14 cellular contexts compared by ENCODE assay signal in genomic region chr7:7816816-7817536, GRCh38.
DNase-seq lines count a peak whose midpoint lies in the region; ATAC-seq lines count a peak whose summit lies in the region.
"Had no signal": no experiment of that assay in that cellular context is flagged by ENCODE, and none has a peak within 500 bp of the region (broad histone marks: within the 10 kb centered on the region; RNA-seq: fewer than 3 reads in every experiment).

No MANE protein-coding gene starts in this region.

- no peak overlapping the region for H3K27ac Mint-ChIP-seq in activated naive CD4-positive, alpha-beta T cell treated with anti-CD3 and anti-CD28 coated beads for 36 hours
- H3K27ac Mint-ChIP-seq in activated naive CD4-positive, alpha-beta T cell treated with anti-CD3 and anti-CD28 coated beads, Interleukin-2, amount 10 ng/mL, durations not matched to agents 7 days and 5 days, result no peak overlapping the region
- H3K27ac Mint-ChIP-seq in activated naive CD8-positive, alpha-beta T cell treated with anti-CD3 and anti-CD28 coated beads for 36 hours, result no peak overlapping the region
- H3K27ac Mint-ChIP-seq: endodermal cell had no signal

- peaks cover 32% of the 10 kb centered on the region for H3K4me1 Mint-ChIP-seq in activated naive CD4-positive, alpha-beta T cell treated with anti-CD3 and anti-CD28 coated beads for 36 hours (ENCODE audit: low read depth)
- peaks cover 36% of the 10 kb centered on the region for H3K4me1 Mint-ChIP-seq in activated naive CD4-positive, alpha-beta T cell treated with anti-CD3 and anti-CD28 coated beads, Interleukin-2, amount 10 ng/mL, durations not matched to agents 7 days and 5 days
- peaks cover 22% of the 10 kb centered on the region for H3K4me1 Mint-ChIP-seq in activated naive CD8-positive, alpha-beta T cell treated with anti-CD3 and anti-CD28 coated beads for 36 hours

- H3K9me3 Mint-ChIP-seq in activated naive CD4-positive, alpha-beta T cell treated with anti-CD3 and anti-CD28 coated beads for 36 hours, result peaks cover 6% of the 10 kb centered on the region
- H3K9me3 Mint-ChIP-seq in activated naive CD4-positive, alpha-beta T cell treated with anti-CD3 and anti-CD28 coated beads, Interleukin-2, amount 10 ng/mL, durations not matched to agents 7 days and 5 days, result peaks cover 10% of the 10 kb centered on the region
- peaks cover 3% of the 10 kb centered on the region for H3K9me3 Mint-ChIP-seq in activated naive CD8-positive, alpha-beta T cell treated with anti-CD3 and anti-CD28 coated beads for 36 hours
- H3K9me3 Mint-ChIP-seq: endodermal cell had no signal

- CTCF ChIA-PET in activated naive CD4-positive, alpha-beta T cell treated with anti-CD3 and anti-CD28 coated beads for 36 hours (lab: Charles Lee), result no interaction called here
- CTCF ChIA-PET in activated naive CD4-positive, alpha-beta T cell treated with anti-CD3 and anti-CD28 coated beads, Interleukin-2, amount 10 ng/mL, durations not matched to agents 7 days and 5 days (lab: Charles Lee), result no interaction called here

- H3K27me3 Mint-ChIP-seq in activated naive CD4-positive, alpha-beta T cell treated with anti-CD3 and anti-CD28 coated beads for 36 hours (ENCODE audit: low read depth), result no peaks in the 10 kb centered on the region
- H3K27me3 Mint-ChIP-seq in activated naive CD4-positive, alpha-beta T cell treated with anti-CD3 and anti-CD28 coated beads, Interleukin-2, amount 10 ng/mL, durations not matched to agents 7 days and 5 days, result no peaks in the 10 kb centered on the region
- H3K27me3 Mint-ChIP-seq in activated naive CD8-positive, alpha-beta T cell treated with anti-CD3 and anti-CD28 coated beads for 36 hours, result no peaks in the 10 kb centered on the region

- no peak overlapping the region for H3K4me3 Mint-ChIP-seq in activated naive CD4-positive, alpha-beta T cell treated with anti-CD3 and anti-CD28 coated beads for 36 hours
- no peak overlapping the region for H3K4me3 Mint-ChIP-seq in activated naive CD4-positive, alpha-beta T cell treated with anti-CD3 and anti-CD28 coated beads, Interleukin-2, amount 10 ng/mL, durations not matched to agents 7 days and 5 days
- H3K4me3 Mint-ChIP-seq in activated naive CD8-positive, alpha-beta T cell treated with anti-CD3 and anti-CD28 coated beads for 36 hours, result no peak overlapping the region
- H3K4me3 Mint-ChIP-seq: endodermal cell had no signal

- peak; percentile 41 for DNase-seq in activated naive CD4-positive, alpha-beta T cell treated with anti-CD3 and anti-CD28 coated beads for 36 hours
- no peak for DNase-seq in activated naive CD4-positive, alpha-beta T cell treated with anti-CD3 and anti-CD28 coated beads, Interleukin-2, amount 10 ng/mL, durations not matched to agents 7 days and 5 days
- DNase-seq in activated naive CD8-positive, alpha-beta T cell treated with anti-CD3 and anti-CD28 coated beads for 36 hours, result peak; percentile 8
- DNase-seq in stimulated activated naive CD8-positive, alpha-beta T cell treated with anti-CD3 and anti-CD28 coated beads, Interleukin-15, Interleukin-2, amounts not matched to agents 100 U/mL and 50 U/mL, for 24 hours, result no peak
- DNase-seq in NK-92 treated with Interleukin-12 subunit alpha and Interleukin-12 subunit beta, amount 100 ng/mL, for 24 hours (lab: John Stamatoyannopoulos, UW), result no peak
- no peak for DNase-seq in AML-193 (lab: John Stamatoyannopoulos, UW)
- DNase-seq: activated effector memory CD4-positive, alpha-beta T cell treated with anti-CD3 and anti-CD28 coated beads, Interleukin-2, amount 50 U/mL, for 16 hours; endodermal cell; foreskin fibroblast; mammary epithelial cell; NCI-H446 treated with DMSO at 0.1 percent for 48 hours; nucleus accumbens had no signal

- intact Hi-C loops in activated naive CD4-positive, alpha-beta T cell treated with anti-CD3 and anti-CD28 coated beads for 36 hours (cut with micrococcal nuclease), result loop anchor here (2.0 to 10.0 kb wide), 2 partner anchors 44 to 478 kb away; no protein-coding TSS in a partner anchor

- ATAC-seq in HG03175 (IDR thresholded peaks at IDR 0.05; ENCODE audit: unreplicated experiment), result peak; percentile 22
- ATAC-seq in stimulated activated naive CD8-positive, alpha-beta T cell treated with anti-CD3 and anti-CD28 coated beads, Interleukin-15, Interleukin-2, amounts not matched to agents 100 U/mL and 50 U/mL, for 24 hours, result peak; percentile 59
- ATAC-seq in GM21576 (IDR thresholded peaks at IDR 0.05; ENCODE audit: unreplicated experiment), result no peak

- peaks cover 18% of the 10 kb centered on the region for H3K36me3 Mint-ChIP-seq in activated naive CD4-positive, alpha-beta T cell treated with anti-CD3 and anti-CD28 coated beads for 36 hours (ENCODE audit: low read depth)
- H3K36me3 Mint-ChIP-seq in activated naive CD4-positive, alpha-beta T cell treated with anti-CD3 and anti-CD28 coated beads, Interleukin-2, amount 10 ng/mL, durations not matched to agents 7 days and 5 days, result peaks cover 25% of the 10 kb centered on the region
- peaks cover 34% of the 10 kb centered on the region for H3K36me3 Mint-ChIP-seq in activated naive CD8-positive, alpha-beta T cell treated with anti-CD3 and anti-CD28 coated beads for 36 hours

Comparison
In these comparisons a context has a peak if more than half of its experiments do, and no peak if none do; other contexts are left out.
1. DNase-seq: peak in activated naive CD4-positive, alpha-beta T cell treated with anti-CD3 and anti-CD28 coated beads for 36 hours (single experiment) and activated naive CD8-positive, alpha-beta T cell treated with anti-CD3 and anti-CD28 coated beads for 36 hours (single experiment); none in activated naive CD4-positive, alpha-beta T cell treated with anti-CD3 and anti-CD28 coated beads, Interleukin-2, amount 10 ng/mL, durations not matched to agents 7 days and 5 days (single experiment), stimulated activated naive CD8-positive, alpha-beta T cell treated with anti-CD3 and anti-CD28 coated beads, Interleukin-15, Interleukin-2, amounts not matched to agents 100 U/mL and 50 U/mL, for 24 hours (single experiment), NK-92 treated with Interleukin-12 subunit alpha and Interleukin-12 subunit beta, amount 100 ng/mL, for 24 hours (single experiment) and AML-193 (0 of 2).